16 cellular contexts compared by ENCODE assay signal in genomic region chr10:132270256-132270655, GRCh38. TPM values are rescaled to one million over a fixed set of nuclear protein-coding genes. Genes with fewer than 3 reads are reported as not detected.
DNase-seq lines count a peak whose midpoint lies in the region; ATAC-seq and TF ChIP-seq lines count a peak whose summit lies in the region.
"Had no signal": no experiment of that assay in that cellular context is flagged by ENCODE, and none has a peak within 500 bp of the region (broad histone marks: within the 10 kb centered on the region; RNA-seq: fewer than 3 reads in every experiment).

No MANE protein-coding gene starts in this region.

- no peak overlapping the region for H2AFZ ChIP-seq in osteoblast (ENCODE audit: low read length)

- no peak overlapping the region for H3K4me2 ChIP-seq in osteoblast (ENCODE audit: insufficient read depth, low read length)
- H3K4me2 ChIP-seq: BLaER1 treated with 17β-estradiol and CSF1 and Interleukin-3, amounts not matched to agents 10 nM and 100 nM had no signal

- H3K27me3 ChIP-seq in left ventricle myocardium inferior (ENCODE audit: low read depth) (peaks cover 20% of the 10 kb centered on the region), BE2C (no peaks in the 10 kb centered on the region), osteoblast (ENCODE audit: insufficient read depth, low read length) (no peaks in the 10 kb centered on the region)
- H3K27me3 ChIP-seq: BLaER1 treated with 17β-estradiol and CSF1 and Interleukin-3, amounts not matched to agents 10 nM and 100 nM had no signal

- H3K27me3 Mint-ChIP-seq in glutamatergic neuron (ENCODE audit: unreplicated experiment) (peaks cover 22% of the 10 kb centered on the region), mesothelial cell of epicardium (ENCODE audit: low read depth) (peaks cover 13% of the 10 kb centered on the region)
- H3K27me3 Mint-ChIP-seq: CD4-positive, CD25-positive, alpha-beta regulatory T cell had no signal

- no peaks in the 10 kb centered on the region for H3K4me1 ChIP-seq in left ventricle myocardium inferior
- no peaks in the 10 kb centered on the region for H3K4me1 ChIP-seq in BE2C
- peaks cover 4% of the 10 kb centered on the region for H3K4me1 ChIP-seq in osteoblast (ENCODE audit: insufficient read depth, low read length)

- H3K4me1 Mint-ChIP-seq in glutamatergic neuron (ENCODE audit: low read depth, unreplicated experiment) (peaks cover 39% of the 10 kb centered on the region), mesothelial cell of epicardium (peaks cover 10% of the 10 kb centered on the region)

- H3K79me2 ChIP-seq in osteoblast (ENCODE audit: insufficient read depth, low read length) = no peaks in the 10 kb centered on the region

- TF ChIP-seq CTCF in left ventricle myocardium inferior (IDR thresholded peaks at IDR 0.05; ENCODE audit: borderline replicate concordance) (no peak), BE2C (IDR thresholded peaks at IDR 0.05; ENCODE audit: low read depth, low read length) (no peak), glutamatergic neuron (IDR thresholded peaks at IDR 0.05; ENCODE audit: partially characterized antibody, unreplicated experiment) (no peak), osteoblast (IDR thresholded peaks at IDR 0.05; ENCODE audit: extremely low read depth, low read depth, low read length) (no peak), mesothelial cell of epicardium (IDR thresholded peaks at IDR 0.05; ENCODE audit: unreplicated experiment) (no peak)

- peaks cover 19% of the 10 kb centered on the region for H3K9me3 Mint-ChIP-seq in glutamatergic neuron (ENCODE audit: unreplicated experiment)
- no peaks in the 10 kb centered on the region for H3K9me3 Mint-ChIP-seq in mesothelial cell of epicardium

- DNase-seq in Right ventricle myocardium inferior (ENCODE audit: missing footprints) (peak; percentile 40), left ventricle myocardium inferior (no peak), BE2C (peak; percentile 6), glutamatergic neuron (peak; percentile 15), osteoblast (ENCODE audit: insufficient read length, low spot score, missing footprints) (peak; percentile 17), mesothelial cell of epicardium (ENCODE audit: low spot score in 2 of 2, unreplicated experiment in 2 of 2) (no peak)
- DNase-seq: 8988T; AML-193; CD4-positive, CD25-positive, alpha-beta regulatory T cell; DMS53; GF-D8; HCEC 1CT; HFFc6 had no signal

- H3K27ac Mint-ChIP-seq in glutamatergic neuron (ENCODE audit: unreplicated experiment) = no peak overlapping the region
- no peak overlapping the region for H3K27ac Mint-ChIP-seq in mesothelial cell of epicardium
- H3K27ac Mint-ChIP-seq: CD4-positive, CD25-positive, alpha-beta regulatory T cell; HFFc6 had no signal

- intact Hi-C loops in Right ventricle myocardium inferior (cut with DNase I) (no loop called here), left ventricle myocardium inferior (cut with micrococcal nuclease) (no loop called here)

- H3K4me3 Mint-ChIP-seq in glutamatergic neuron (ENCODE audit: unreplicated experiment) = no peak overlapping the region
- H3K4me3 Mint-ChIP-seq in mesothelial cell of epicardium = no peak overlapping the region
- H3K4me3 Mint-ChIP-seq: CD4-positive, CD25-positive, alpha-beta regulatory T cell; HFFc6 had no signal

- ATAC-seq in Right ventricle myocardium inferior (no peak), HG03135 (IDR thresholded peaks at IDR 0.05; ENCODE audit: unreplicated experiment) (no peak), HG03469 (IDR thresholded peaks at IDR 0.05; ENCODE audit: unreplicated experiment) (no peak)

- H3K27ac ChIP-seq in left ventricle myocardium inferior (replicated peaks) (no peak overlapping the region), osteoblast (ENCODE audit: low read depth, low read length) (no peak overlapping the region)
- H3K27ac ChIP-seq: BLaER1 treated with 17β-estradiol and CSF1 and Interleukin-3, amounts not matched to agents 10 nM and 100 nM had no signal

- H4K20me1 ChIP-seq in osteoblast (ENCODE audit: insufficient read depth, low read length) = no peaks in the 10 kb centered on the region

- H3K36me3 ChIP-seq in left ventricle myocardium inferior (no peaks in the 10 kb centered on the region), BE2C (no peaks in the 10 kb centered on the region), osteoblast (ENCODE audit: insufficient read depth, low read length) (no peaks in the 10 kb centered on the region)
- H3K36me3 ChIP-seq: BLaER1 treated with 17β-estradiol and CSF1 and Interleukin-3, amounts not matched to agents 10 nM and 100 nM had no signal

- H3K36me3 Mint-ChIP-seq in glutamatergic neuron (ENCODE audit: unreplicated experiment) = peaks cover 5% of the 10 kb centered on the region
- no peaks in the 10 kb centered on the region for H3K36me3 Mint-ChIP-seq in mesothelial cell of epicardium

- no peaks in the 10 kb centered on the region for H3K9me3 ChIP-seq in left ventricle myocardium inferior (replicated peaks)
- no peaks in the 10 kb centered on the region for H3K9me3 ChIP-seq in BE2C
- no peaks in the 10 kb centered on the region for H3K9me3 ChIP-seq in osteoblast (ENCODE audit: low read depth, low read length)
- H3K9me3 ChIP-seq: BLaER1 treated with 17β-estradiol and CSF1 and Interleukin-3, amounts not matched to agents 10 nM and 100 nM had no signal

- H3K4me3 ChIP-seq in left ventricle myocardium inferior (no peak overlapping the region), BE2C (ENCODE audit: low read depth, low read length) (no peak overlapping the region), osteoblast (ENCODE audit: insufficient read depth, low read length) (no peak overlapping the region)
- H3K4me3 ChIP-seq: BLaER1 treated with 17β-estradiol and CSF1 and Interleukin-3, amounts not matched to agents 10 nM and 100 nM had no signal

RNA-seq across cellular contexts. Expression of gene STK32C, which starts 37.5 kb away (rescaled TPM):
- 7.0 TPM for total RNA-seq in Right ventricle myocardium inferior
- 4.4 TPM for total RNA-seq in left ventricle myocardium inferior
- 18.2 TPM for polyA plus RNA-seq in BE2C (2012; ENCODE audit: insufficient read depth, insufficient read length, low read depth)
- 69.2 TPM for total RNA-seq in glutamatergic neuron (ENCODE audit: unreplicated experiment)
- total RNA-seq in osteoblast = 12.7 and 14.5 TPM in 2 replicates
- 8.0 to 9.9 TPM (median 8.4 TPM) in 3 replicates for total RNA-seq in mesothelial cell of epicardium

Comparison
In these comparisons a context has a peak if more than half of its experiments do, and no peak if none do; other contexts are left out.
1. DNase-seq: peak in Right ventricle myocardium inferior (single experiment), BE2C (single experiment), glutamatergic neuron (single experiment) and osteoblast (single experiment); none in left ventricle myocardium inferior (single experiment) and mesothelial cell of epicardium (0 of 2).